ENCODE assay signal across 17 cellular contexts in genomic region chr21:17732306-17732705, GRCh38.
DNase-seq lines count a peak whose midpoint lies in the region; TF ChIP-seq lines count a peak whose summit lies in the region.
"Had no signal": no experiment of that assay in that cellular context is flagged by ENCODE, and none has a peak within 500 bp of the region (broad histone marks: within the 10 kb centered on the region; RNA-seq: fewer than 3 reads in every experiment).

No MANE protein-coding gene starts in this region.

- peaks cover 6% of the 10 kb centered on the region for H3K9me3 Mint-ChIP-seq in chondrocyte (ENCODE audit: low read depth)
- H3K9me3 Mint-ChIP-seq: H9 had no signal

- in situ Hi-C loops in Caki2 (cut with HindIII; ENCODE audit: low pct_unique_long_range_greater_than_20kb, low sequenced_read_pairs): no loop called here

- no peaks in the 10 kb centered on the region for H3K4me1 ChIP-seq in effector memory CD4-positive, alpha-beta T cell (ENCODE audit: control insufficient read depth, insufficient read depth, low read length, poor library complexity, severe bottlenecking)
- H3K4me1 ChIP-seq in uterus: no peaks in the 10 kb centered on the region
- H3K4me1 ChIP-seq: esophagus muscularis mucosa had no signal

- H3K9me3 ChIP-seq in effector memory CD4-positive, alpha-beta T cell (ENCODE audit: control insufficient read depth, low read length): no peaks in the 10 kb centered on the region
- H3K9me3 ChIP-seq in uterus: no peaks in the 10 kb centered on the region
- H3K9me3 ChIP-seq: esophagus muscularis mucosa, heart right ventricle, mucosa of descending colon, tibial nerve had no signal

- H3K4me3 Mint-ChIP-seq in chondrocyte (ENCODE audit: unreplicated experiment): no peak overlapping the region
- H3K4me3 Mint-ChIP-seq: H9 had no signal

- peaks cover 5% of the 10 kb centered on the region for H3K27me3 Mint-ChIP-seq in chondrocyte (ENCODE audit: low read depth)

- no peaks in the 10 kb centered on the region for H3K36me3 Mint-ChIP-seq in chondrocyte (ENCODE audit: low read depth)

- TF ChIP-seq POLR2A in uterus (IDR thresholded peaks at IDR 0.05): no peak

- H3K27ac ChIP-seq in effector memory CD4-positive, alpha-beta T cell (ENCODE audit: insufficient read depth, low read length, poor library complexity, severe bottlenecking): no peak overlapping the region
- no peak overlapping the region for H3K27ac ChIP-seq in uterus
- H3K27ac ChIP-seq: esophagus muscularis mucosa, heart right ventricle, tibial nerve had no signal

- H3K4me1 Mint-ChIP-seq in chondrocyte (ENCODE audit: low read depth): peaks cover 25% of the 10 kb centered on the region
- H3K4me1 Mint-ChIP-seq: H9 had no signal

- H3K27ac Mint-ChIP-seq in chondrocyte (ENCODE audit: unreplicated experiment): no peak overlapping the region
- H3K27ac Mint-ChIP-seq: H9 had no signal

- TF ChIP-seq EP300 in Ishikawa (IDR thresholded peaks at IDR 0.05; ENCODE audit: borderline replicate concordance): no peak

- no peaks in the 10 kb centered on the region for H3K27me3 ChIP-seq in effector memory CD4-positive, alpha-beta T cell (replicated peaks; ENCODE audit: control insufficient read depth, insufficient read depth, low read length, poor library complexity, severe bottlenecking)
- no peaks in the 10 kb centered on the region for H3K27me3 ChIP-seq in uterus
- H3K27me3 ChIP-seq: esophagus muscularis mucosa, heart right ventricle, tibial nerve had no signal

- TF ChIP-seq CTCF in fibroblast of mammary gland (conservative IDR thresholded peaks at IDR 0.05; ENCODE audit: control insufficient read depth, insufficient read depth, low read depth, low read length) (no peak), uterus (IDR thresholded peaks at IDR 0.05) (no peak), chondrocyte (IDR thresholded peaks at IDR 0.05) (no peak)

- H3K4me3 ChIP-seq in fibroblast of mammary gland (ENCODE audit: control insufficient read depth, low read depth, low read length) (no peak overlapping the region), uterus (no peak overlapping the region)
- no peak overlapping the region for H3K4me3 ChIP-seq in effector memory CD4-positive, alpha-beta T cell (ENCODE audit: insufficient read depth, low read depth, low read length, poor library complexity, severe bottlenecking)
- H3K4me3 ChIP-seq: esophagus muscularis mucosa, heart right ventricle, mucosa of descending colon, tibial nerve had no signal

- intact Hi-C loops in uterus (cut with DNase I; ENCODE audit: low total_unique reads) (no loop called here), cardiac septum (cut with DNase I) (no loop called here)

- H3K36me3 ChIP-seq in effector memory CD4-positive, alpha-beta T cell (ENCODE audit: control insufficient read depth, insufficient read depth, low read length): no peaks in the 10 kb centered on the region
- no peaks in the 10 kb centered on the region for H3K36me3 ChIP-seq in uterus
- H3K36me3 ChIP-seq: esophagus muscularis mucosa, heart right ventricle, tibial nerve had no signal

- TF ChIP-seq RAD21 in Ishikawa (IDR thresholded peaks at IDR 0.05; ENCODE audit: low read depth): no peak

- DNase-seq in Caki2 (ENCODE audit: low read depth): peak; percentile 8
- peak; percentile 72 for DNase-seq in NCI-H748 (lab: John Stamatoyannopoulos, UW; ENCODE audit: unreplicated experiment)
- peak; percentile 7 for DNase-seq in fibroblast of mammary gland (ENCODE audit: low read depth)
- no peak for DNase-seq in effector memory CD4-positive, alpha-beta T cell
- DNase-seq in uterus: no peak
- no peak for DNase-seq in cardiac septum (ENCODE audit: low spot score)
- DNase-seq in chondrocyte (ENCODE audit: low spot score): no peak
- DNase-seq: activated CD4-positive, alpha-beta T cell treated with anti-CD3 and anti-CD28 coated beads, Interleukin-2, amount 50 U/mL, for 48 hours; AML-193; H9; heart right ventricle; KBM-7; mucosa of descending colon; NCI-H187 had no signal

TF ChIP-seq in Ishikawa, 13 proteins besides CTCF, POLR2A, EP300 and RAD21:
- TF ChIP-seq ZBTB7A (IDR thresholded peaks at IDR 0.05; ENCODE audit: low read depth) (no peak), NFIC (IDR thresholded peaks at IDR 0.05) (0 out of 2 replicates have a peak, but pooled peaks have one; percentile 11)

Comparison
In these comparisons a context has a peak if more than half of its experiments do, and no peak if none do; other contexts are left out.
1. DNase-seq: peak in Caki2 (single experiment), NCI-H748 (single experiment) and fibroblast of mammary gland (single experiment); none in effector memory CD4-positive, alpha-beta T cell (0 of 3), uterus (0 of 2), cardiac septum (single experiment) and chondrocyte (single experiment).